8 cellular contexts compared by ENCODE assay signal in genomic region chr2:221572180-221572820, GRCh38. TPM values are rescaled to one million over a fixed set of nuclear protein-coding genes. Genes with fewer than 3 reads are reported as not detected.
DNase-seq lines count a peak whose midpoint lies in the region; ATAC-seq and TF ChIP-seq lines count a peak whose summit lies in the region.

Gene EPHA4, minus strand, starts transcription at chr2:221572304. Its CDS starts 56 bp downstream, at chr2:221572248.

- peak; percentile 92 for ATAC-seq in GM21825 (IDR thresholded peaks at IDR 0.05; ENCODE audit: unreplicated experiment)
- ATAC-seq in activated naive CD4-positive, alpha-beta T cell treated with anti-CD3 and anti-CD28 coated beads, Interleukin-2, amount 50 U/mL, for 72 hours, result peak; percentile 86 to 92

- H2AFZ ChIP-seq in Karpas-422 (ENCODE audit: low read length), result peak within 1 kb of the TSS; percentile 71; the same call in 1 of the 2 replicates

- no peaks in the 10 kb centered on the region for H3K27me3 ChIP-seq in Karpas-422 (ENCODE audit: low read length)

- no peaks in the 10 kb centered on the region for H3K79me2 ChIP-seq in Karpas-422 (ENCODE audit: low read length)

- H3K27ac ChIP-seq in Karpas-422 (ENCODE audit: low read length) (no peak within 1 kb of the TSS), SK-N-MC (peak within 1 kb of the TSS; percentile 66)

- H3K4me1 ChIP-seq in Karpas-422 (ENCODE audit: low read length), result peaks cover 28% of the 10 kb centered on the region

- H3K9me3 Mint-ChIP-seq in activated naive CD4-positive, alpha-beta T cell treated with anti-CD3 and anti-CD28 coated beads, Interleukin-2, amount 50 U/mL, for 72 hours, result no peaks in the 10 kb centered on the region

- H3K4me3 ChIP-seq in Karpas-422 (ENCODE audit: low read length) (peak within 1 kb of the TSS; percentile 66), SK-N-MC (peak within 1 kb of the TSS; percentile 95)

- peak within 1 kb of the TSS in 1 of 2 donors; percentile 68 for H3K27ac Mint-ChIP-seq in activated naive CD4-positive, alpha-beta T cell treated with anti-CD3 and anti-CD28 coated beads, Interleukin-2, amount 50 U/mL, for 72 hours

- TF ChIP-seq CTCF in subcutaneous adipose tissue (IDR thresholded peaks at IDR 0.05; ENCODE audit: low read depth), result no peak

- peaks cover 0 to 24% of the 10 kb centered on the region in 2 donors for H3K36me3 Mint-ChIP-seq in activated naive CD4-positive, alpha-beta T cell treated with anti-CD3 and anti-CD28 coated beads, Interleukin-2, amount 50 U/mL, for 72 hours

- peak within 1 kb of the TSS; percentile 47 for H3K9ac ChIP-seq in Karpas-422 (ENCODE audit: low read length)
- H3K9ac ChIP-seq in SK-N-MC (ENCODE audit: insufficient read length), result peak within 1 kb of the TSS; percentile 81

- no peaks in the 10 kb centered on the region for H4K20me1 ChIP-seq in Karpas-422 (ENCODE audit: insufficient read depth, low read depth, low read length)

- H3K36me3 ChIP-seq in Karpas-422 (ENCODE audit: insufficient read depth, low read length) (no peaks in the 10 kb centered on the region), SK-N-MC (ENCODE audit: insufficient read depth, low read length) (peaks cover 21% of the 10 kb centered on the region)

- H3K9me3 ChIP-seq in Karpas-422 (ENCODE audit: low read length) (no peaks in the 10 kb centered on the region), SK-N-MC (ENCODE audit: low read depth, low read length) (no peaks in the 10 kb centered on the region)

- peak within 1 kb of the TSS; percentile 91 for H3K4me2 ChIP-seq in Karpas-422 (ENCODE audit: low read depth, low read length, poor library complexity, severe bottlenecking)

- DNase-seq in DMS53 treated with DMSO at 0.1 percent for 48 hours (lab: John Stamatoyannopoulos, UW; ENCODE audit: unreplicated experiment) (peak; percentile 74), Karpas-422 (peak; percentile 88), SK-N-MC (ENCODE audit: low read depth, low spot score) (peak; percentile 59), globus pallidus (ENCODE audit: low spot score) (peak; percentile 88), nucleus accumbens (lab: John Stamatoyannopoulos, UW) (peak in 55 of 56 donors; percentile 29 to 93 (median 77))
- DNase-seq in activated naive CD4-positive, alpha-beta T cell treated with anti-CD3 and anti-CD28 coated beads, Interleukin-2, amount 50 U/mL, for 72 hours (ENCODE audit: low spot score in 2 of 2), result peak; percentile 70 to 87

- no peaks in the 10 kb centered on the region for H3K9me2 ChIP-seq in Karpas-422 (replicated peaks; ENCODE audit: insufficient read depth, low read length)

RNA-seq across cellular contexts. Expression of gene EPHA4, which starts in this region (rescaled TPM):
- not detected in 2 replicates for total RNA-seq in Karpas-422 (2014; rRNA removed; shearing (Covaris generic); ENCODE audit: low replicate concordance)
- total RNA-seq in activated naive CD4-positive, alpha-beta T cell treated with anti-CD3 and anti-CD28 coated beads, Interleukin-2, amount 50 U/mL, for 72 hours, result 1 to 10 TPM in 1 of 2 donors, under 1 TPM in 1; 0.73 to 5.2 TPM
- total RNA-seq in subcutaneous adipose tissue, result 10 to 100 TPM; 30.3 to 52.0 (median 39.4) TPM

Comparison
In these comparisons a context has a peak if more than half of its experiments do, and no peak if none do; other contexts are left out.
1. RNA of gene EPHA4 (total RNA-seq): 30.3 to 52.0 TPM in subcutaneous adipose tissue; 0.73 to 5.2 TPM in activated naive CD4-positive, alpha-beta T cell treated with anti-CD3 and anti-CD28 coated beads, Interleukin-2, amount 50 U/mL, for 72 hours and not detected in Karpas-422; every median in the first group is over 4 times any median in the second.
2. Peak in DNase-seq, H3K4me3 ChIP-seq, H3K9ac ChIP-seq and H3K4me2 ChIP-seq in Karpas-422; RNA of the gene not detected or under 1 TPM.
3. Peak in every context shown above with its lines, with median percentiles within 50 percentile points of each other: DNase-seq.